In the genomic region with DNA sequence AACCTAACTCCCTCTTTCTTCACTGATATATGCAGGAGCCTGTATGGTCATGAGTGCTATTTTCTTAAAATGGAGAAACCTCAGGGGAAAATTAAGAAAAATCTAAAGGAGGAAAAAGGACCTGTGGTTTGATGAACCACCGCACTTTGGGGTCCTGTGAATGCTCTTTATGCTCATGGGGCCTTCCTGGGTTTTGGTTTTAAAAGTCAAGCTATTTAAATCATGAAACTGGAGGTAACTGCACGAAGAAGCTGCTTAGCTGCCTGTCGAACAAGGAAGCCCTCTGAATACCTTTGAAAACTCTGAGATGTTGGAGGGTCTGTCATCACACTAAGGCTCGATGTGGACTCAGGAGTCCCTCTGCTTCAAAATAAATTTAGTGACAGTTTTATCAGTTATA, we compare ENCODE assay signal across 29 cellular contexts.
"Had no signal": no experiment of that assay in that cellular context is flagged by ENCODE, and none has a peak within 500 bp of the region (broad histone marks: within the 10 kb centered on the region; RNA-seq: fewer than 3 reads in every experiment).

No MANE protein-coding gene starts in this region.

- H3K4me1 Mint-ChIP-seq: activated B cell treated with CpG ODN at 0.5 μM for 24 hours; activated T-helper 17 cell treated with anti-CD3 and anti-CD28 coated beads, Interleukin-2, amount 50 U/mL, for 72 hours; central memory CD8-positive, alpha-beta T cell had no signal

- H3K27me3 Mint-ChIP-seq: activated B cell treated with CpG ODN at 0.5 μM for 24 hours; activated CD8-positive, alpha-beta T cell treated with anti-CD3 and anti-CD28 coated beads for 36 hours; activated naive CD8-positive, alpha-beta T cell; activated T-helper 17 cell treated with anti-CD3 and anti-CD28 coated beads, Interleukin-2, amount 50 U/mL, for 72 hours; central memory CD8-positive, alpha-beta T cell; dendritic cell treated with granulocyte-macrophage colony-stimulating factor and Interleukin-4, amounts not matched to agents 40 ng/mL and 50 ng/mL, for 4 days had no signal

- DNase-seq: activated B cell treated with CpG ODN at 0.5 μM for 24 hours; activated CD4-positive, alpha-beta T cell treated with anti-CD3 and anti-CD28 coated beads for 48 hours; activated CD4-positive, alpha-beta T cell treated with anti-CD3 and anti-CD28 coated beads, Interleukin-2, amount 50 U/mL, for 1 hour; activated CD4-positive, alpha-beta T cell treated with anti-CD3 and anti-CD28 coated beads, Interleukin-2, amount 50 U/mL, for 48 hours; activated CD8-positive, alpha-beta memory T cell treated with anti-CD3 and anti-CD28 coated beads for 24 hours; activated CD8-positive, alpha-beta T cell treated with anti-CD3 and anti-CD28 coated beads for 36 hours; activated effector memory CD4-positive, alpha-beta T cell treated with Interleukin-2 at 50 U/mL for 16 hours; activated gamma-delta T cell treated with Interleukin-2 at 50 U/mL for 16 hours; activated naive CD4-positive, alpha-beta T cell treated with anti-CD3 and anti-CD28 coated beads, Interleukin-2, amount 50 U/mL, for 16 hours; activated naive CD4-positive, alpha-beta T cell treated with Interleukin-2 at 50 U/mL for 16 hours; activated T-cell treated with anti-CD3 and anti-CD28 coated beads, Interleukin-2, amount 50 U/mL, for 4 hours; amniotic stem cell; anterior cingulate cortex; dorsolateral prefrontal cortex; effector memory CD4-positive, alpha-beta T cell; endodermal cell; foreskin fibroblast; head of caudate nucleus; T1000; WERI-Rb-1 had no signal

- ATAC-seq: activated CD4-positive, CD25-positive, alpha-beta regulatory T cell treated with anti-CD3 and anti-CD28 coated beads, Interleukin-2, amount 50 U/mL, for 24 hours; activated CD8-positive, alpha-beta T cell treated with anti-CD3 and anti-CD28 coated beads for 36 hours; activated T-cell treated with anti-CD3 and anti-CD28 coated beads, Interleukin-2, amount 50 U/mL, for 4 hours; activated T-helper 17 cell treated with anti-CD3 and anti-CD28 coated beads, Interleukin-2, amount 50 U/mL, for 72 hours; esophagus mucosa had no signal

- H3K27ac ChIP-seq: coronary artery, dorsolateral prefrontal cortex, WERI-Rb-1 had no signal

- H3K4me3 ChIP-seq: coronary artery, dorsolateral prefrontal cortex had no signal

- H3K36me3 ChIP-seq: brain microvascular endothelial cell, WERI-Rb-1 had no signal

- H3K27ac Mint-ChIP-seq: activated B cell treated with CpG ODN at 0.5 μM for 24 hours; activated CD8-positive, alpha-beta T cell treated with anti-CD3 and anti-CD28 coated beads for 36 hours; activated naive CD8-positive, alpha-beta T cell; activated T-helper 17 cell treated with anti-CD3 and anti-CD28 coated beads, Interleukin-2, amount 50 U/mL, for 72 hours; dendritic cell treated with granulocyte-macrophage colony-stimulating factor and Interleukin-4, amounts not matched to agents 40 ng/mL and 50 ng/mL, for 4 days; endodermal cell; T-helper 2 cell treated with Interferon-gamma antibody and Interleukin-4, amounts not matched to agents 5 μg/mL and 100 μg/mL, for 36 hours had no signal

- H3K4me3 Mint-ChIP-seq: activated B cell treated with CpG ODN at 0.5 μM for 24 hours; activated CD8-positive, alpha-beta T cell treated with anti-CD3 and anti-CD28 coated beads for 36 hours; activated naive CD8-positive, alpha-beta T cell; activated T-cell treated with anti-CD3 and anti-CD28 coated beads, Interleukin-2, amount 50 U/mL, for 4 hours; activated T-helper 17 cell treated with anti-CD3 and anti-CD28 coated beads, Interleukin-2, amount 50 U/mL, for 72 hours; central memory CD8-positive, alpha-beta T cell; dendritic cell treated with granulocyte-macrophage colony-stimulating factor and Interleukin-4, amounts not matched to agents 40 ng/mL and 50 ng/mL, for 4 days; endodermal cell; T-helper 2 cell treated with Interferon-gamma antibody and Interleukin-4, amounts not matched to agents 5 μg/mL and 100 μg/mL, for 36 hours had no signal

- H3K36me3 Mint-ChIP-seq: activated naive CD8-positive, alpha-beta T cell had no signal

- H3K27me3 ChIP-seq: brain microvascular endothelial cell had no signal
